In the genomic region with DNA sequence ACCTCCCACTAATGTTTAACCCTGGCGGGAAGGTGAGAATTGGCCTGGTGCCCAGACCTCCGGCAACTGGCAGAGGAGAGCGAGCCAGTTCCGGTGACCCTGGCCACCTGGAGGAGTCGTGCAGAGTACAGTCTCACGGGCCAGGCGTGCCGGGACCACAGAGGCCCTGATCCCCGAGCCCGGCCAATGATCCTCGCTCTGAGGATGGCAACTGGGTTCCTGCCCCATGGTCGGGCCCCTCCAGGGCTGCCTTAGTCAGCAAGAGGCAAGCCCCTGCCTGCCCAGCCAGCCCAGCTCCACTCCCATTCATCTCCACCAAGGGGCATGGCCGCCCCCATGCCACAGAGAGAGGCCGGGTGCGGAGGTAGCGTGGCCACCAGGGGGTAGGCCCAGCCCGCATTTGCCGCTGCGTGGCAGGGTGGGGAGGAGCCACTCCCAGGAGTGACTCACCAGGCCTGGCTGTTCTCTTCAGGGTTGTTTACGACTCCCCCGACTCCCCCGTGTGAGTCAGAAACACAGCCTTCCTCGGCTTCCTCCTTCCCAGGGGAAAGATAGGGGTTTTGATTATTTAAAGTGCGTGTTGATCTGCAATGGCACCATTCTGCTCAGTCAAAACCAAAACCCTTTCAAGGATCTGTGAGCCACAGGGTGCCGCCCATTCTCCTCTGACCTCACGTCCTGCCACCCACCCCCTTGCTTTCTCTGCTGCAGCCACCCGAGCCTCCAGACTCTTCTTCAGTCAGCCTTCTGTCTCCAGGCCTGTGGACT, we compare ENCODE assay signal across 8 cellular contexts. TPM values are rescaled to one million over a fixed set of nuclear protein-coding genes. Genes with fewer than 3 reads are reported as not detected.
DNase-seq lines count a peak whose midpoint lies in the region; ATAC-seq lines count a peak whose summit lies in the region.

TSS of gene SLC25A45 (minus strand) at position 611 of the 768 bp plus-strand sequence. CDS start 695 bp downstream, outside the sequence.

- DNase-seq in Caki2 (ENCODE audit: low read depth): peak; percentile 99
- peak; percentile 98 for DNase-seq in HS-5 (ENCODE audit: low read depth)
- DNase-seq in NK-92 (lab: John Stamatoyannopoulos, UW; ENCODE audit: unreplicated experiment): peak; percentile 45
- DNase-seq in activated CD8-positive, alpha-beta T cell treated with anti-CD3 and anti-CD28 coated beads, Interleukin-2, amount 10 ng/mL, durations not matched to agents 7 days and 5 days: peak; percentile 92
- DNase-seq in effector CD4-positive, alpha-beta T cell: peak; percentile 88
- peak; percentile 98 for DNase-seq in mesenteric fat pad (ENCODE audit: low spot score)
- DNase-seq in stimulated activated CD8-positive, alpha-beta memory T cell treated with anti-CD3 and anti-CD28 coated beads, Interleukin-15, amount 100 ng/mL, for 1 hour (ENCODE audit: low read depth): peak; percentile 78

- POLR2A ChIA-PET in activated CD8-positive, alpha-beta T cell treated with anti-CD3 and anti-CD28 coated beads, Interleukin-2, amount 10 ng/mL, durations not matched to agents 7 days and 5 days (lab: Charles Lee): interaction anchor here (0.6 to 15.4 kb wide), 10 partner anchors 9 to 256 kb away, joined by 3 to 253 read pairs (median 4); partner anchors contain the start of genes MALAT1 and NEAT1

- peaks cover 47% of the 10 kb centered on the region for H3K4me1 Mint-ChIP-seq in activated CD8-positive, alpha-beta T cell treated with anti-CD3 and anti-CD28 coated beads, Interleukin-2, amount 10 ng/mL, durations not matched to agents 7 days and 5 days (ENCODE audit: low read depth)

- H3K27ac Mint-ChIP-seq in activated CD8-positive, alpha-beta T cell treated with anti-CD3 and anti-CD28 coated beads, Interleukin-2, amount 10 ng/mL, durations not matched to agents 7 days and 5 days: peak within 1 kb of the TSS; percentile 99

- ATAC-seq in GM21360 (IDR thresholded peaks at IDR 0.05; ENCODE audit: unreplicated experiment): peak; percentile 45
- ATAC-seq in activated CD8-positive, alpha-beta T cell treated with anti-CD3 and anti-CD28 coated beads, Interleukin-2, amount 10 ng/mL, durations not matched to agents 7 days and 5 days: peak; percentile 87

- H3K27me3 Mint-ChIP-seq in activated CD8-positive, alpha-beta T cell treated with anti-CD3 and anti-CD28 coated beads, Interleukin-2, amount 10 ng/mL, durations not matched to agents 7 days and 5 days (ENCODE audit: low read depth): no peaks in the 10 kb centered on the region

- H3K4me3 Mint-ChIP-seq in activated CD8-positive, alpha-beta T cell treated with anti-CD3 and anti-CD28 coated beads, Interleukin-2, amount 10 ng/mL, durations not matched to agents 7 days and 5 days: peak within 1 kb of the TSS; percentile 83

- in situ Hi-C loops in Caki2 (cut with HindIII; ENCODE audit: low pct_unique_long_range_greater_than_20kb, low sequenced_read_pairs): no loop called here

- CTCF ChIA-PET in activated CD8-positive, alpha-beta T cell treated with anti-CD3 and anti-CD28 coated beads, Interleukin-2, amount 10 ng/mL, durations not matched to agents 7 days and 5 days (lab: Charles Lee): interaction anchor here (0.6 to 2.8 kb wide), 13 partner anchors 9 to 1150 kb away, joined by 3 to 17 read pairs (median 3); partner anchors contain the start of genes MALAT1 and SCYL1

- no peaks in the 10 kb centered on the region for H3K9me3 Mint-ChIP-seq in activated CD8-positive, alpha-beta T cell treated with anti-CD3 and anti-CD28 coated beads, Interleukin-2, amount 10 ng/mL, durations not matched to agents 7 days and 5 days (ENCODE audit: insufficient read depth)

- peaks cover 3% of the 10 kb centered on the region for H3K36me3 Mint-ChIP-seq in activated CD8-positive, alpha-beta T cell treated with anti-CD3 and anti-CD28 coated beads, Interleukin-2, amount 10 ng/mL, durations not matched to agents 7 days and 5 days (ENCODE audit: low read depth)

RNA-seq across cellular contexts. Expression of gene SLC25A45, which starts in this region (rescaled TPM):
- total RNA-seq in Caki2 (2014; rRNA removed; shearing (Covaris generic); ENCODE audit: low replicate concordance): 1.1 and 2.3 TPM in 2 replicates
- total RNA-seq in activated CD8-positive, alpha-beta T cell treated with anti-CD3 and anti-CD28 coated beads, Interleukin-2, amount 10 ng/mL, durations not matched to agents 7 days and 5 days: 10 to 100 TPM; 24.5 to 28.2 TPM
- total RNA-seq in mesenteric fat pad: 8.7 TPM

Comparison
In these comparisons a context has a peak if more than half of its experiments do, and no peak if none do; other contexts are left out.
1. Peak in every context shown above with its lines: DNase-seq and ATAC-seq.
2. DNase-seq: peak in every context shown above with its lines; median percentile 99 in Caki2; 98 in HS-5; 98 in mesenteric fat pad; 92 in activated CD8-positive, alpha-beta T cell treated with anti-CD3 and anti-CD28 coated beads, Interleukin-2, amount 10 ng/mL, durations not matched to agents 7 days and 5 days; 88 in effector CD4-positive, alpha-beta T cell; 78 in stimulated activated CD8-positive, alpha-beta memory T cell treated with anti-CD3 and anti-CD28 coated beads, Interleukin-15, amount 100 ng/mL, for 1 hour; 45 in NK-92.